In the genomic region with DNA sequence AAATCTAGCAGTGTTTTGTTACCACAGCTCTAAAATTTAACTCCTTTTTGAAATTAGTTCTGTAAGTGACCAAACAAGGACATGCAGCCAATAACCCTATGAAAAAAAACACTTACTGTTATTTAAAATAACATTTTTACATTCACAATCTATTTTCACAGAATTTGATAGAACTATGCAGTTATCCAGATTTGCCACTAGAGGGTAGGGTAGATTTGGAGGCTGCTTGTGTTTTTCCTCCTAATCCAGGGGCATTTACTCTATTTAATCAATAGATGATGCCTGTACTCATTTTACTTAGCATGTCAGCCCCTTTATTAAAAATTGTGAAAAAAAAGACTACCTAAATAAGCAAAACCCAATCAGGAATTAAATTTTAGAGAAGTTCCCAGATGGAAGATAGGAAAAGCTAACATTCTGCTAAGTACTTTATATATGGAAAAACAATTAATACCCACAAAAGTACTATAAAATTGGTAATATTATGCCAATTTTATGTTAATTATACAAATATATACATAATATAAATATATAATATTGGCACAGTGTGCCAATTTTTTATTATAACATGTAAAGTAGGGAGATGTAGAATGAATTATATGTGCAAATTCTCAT, we compare ENCODE assay signal across 9 cellular contexts. TPM values are rescaled to one million over a fixed set of nuclear protein-coding genes. Genes with fewer than 3 reads are reported as not detected.
A peak's percentile ranks its signal among the peaks of the same experiment; 100 is the strongest.
DNase-seq lines count a peak whose midpoint lies in the region; ATAC-seq and TF ChIP-seq lines count a peak whose summit lies in the region.
"Had no signal": no experiment of that assay in that cellular context is flagged by ENCODE, and none has a peak within 500 bp of the region (broad histone marks: within the 10 kb centered on the region; RNA-seq: fewer than 3 reads in every experiment).

No MANE protein-coding gene starts in this region.

- H3K36me3 Mint-ChIP-seq in mesothelial cell of epicardium: no peaks in the 10 kb centered on the region
- H3K36me3 Mint-ChIP-seq: CD8-positive, alpha-beta memory T cell had no signal

- H3K4me1 Mint-ChIP-seq in mesothelial cell of epicardium: no peaks in the 10 kb centered on the region
- H3K4me1 Mint-ChIP-seq: CD8-positive, alpha-beta memory T cell had no signal

- no peak overlapping the region for H3K27ac Mint-ChIP-seq in mesothelial cell of epicardium
- H3K27ac Mint-ChIP-seq: CD8-positive, alpha-beta memory T cell had no signal

- DNase-seq in NCI-H2029 treated with DMSO at 0.1 percent for 48 hours (lab: John Stamatoyannopoulos, UW) (peak; percentile 9), NCI-H2029 (lab: John Stamatoyannopoulos, UW) (no peak), NCI-H345 treated with DMSO at 0.1 percent for 48 hours (lab: John Stamatoyannopoulos, UW; ENCODE audit: unreplicated experiment) (peak; percentile 2), cerebellum (ENCODE audit: low spot score) (peak; percentile 28), mesothelial cell of epicardium (ENCODE audit: low spot score in 2 of 2, unreplicated experiment in 2 of 2) (no peak), midbrain (lab: John Stamatoyannopoulos, UW) (no peak)
- no peak for DNase-seq in activated naive CD4-positive, alpha-beta T cell treated with anti-CD3 and anti-CD28 coated beads, Interleukin-2, amount 50 U/mL, for 16 hours

- H3K27me3 Mint-ChIP-seq in mesothelial cell of epicardium (ENCODE audit: low read depth): peaks cover 7% of the 10 kb centered on the region

- ATAC-seq in GM18867 (IDR thresholded peaks at IDR 0.05; ENCODE audit: unreplicated experiment): no peak

- H3K4me3 Mint-ChIP-seq in mesothelial cell of epicardium: no peak overlapping the region
- H3K4me3 Mint-ChIP-seq: CD8-positive, alpha-beta memory T cell had no signal

- peak; percentile 84 for TF ChIP-seq CTCF in mesothelial cell of epicardium (IDR thresholded peaks at IDR 0.05; ENCODE audit: unreplicated experiment)

- H3K9me3 Mint-ChIP-seq in mesothelial cell of epicardium: peaks cover 9% of the 10 kb centered on the region
- H3K9me3 Mint-ChIP-seq: CD8-positive, alpha-beta memory T cell had no signal

RNA-seq across cellular contexts. Expression of a gene that starts 18.1 kb away (rescaled TPM):
- not detected for total RNA-seq in cerebellum
- total RNA-seq in mesothelial cell of epicardium: not detected in 3 replicates
- total RNA-seq: CD8-positive, alpha-beta memory T cell had no signal

RNA-seq across cellular contexts. Expression of a gene that starts 23.7 kb away (rescaled TPM):
- 0.27 TPM for total RNA-seq in cerebellum
- total RNA-seq in mesothelial cell of epicardium: not detected in 3 replicates
- total RNA-seq: CD8-positive, alpha-beta memory T cell had no signal

Comparison
In these comparisons a context has a peak if more than half of its experiments do, and no peak if none do; other contexts are left out.
1. DNase-seq: peak in NCI-H2029 treated with DMSO at 0.1 percent for 48 hours (single experiment), NCI-H345 treated with DMSO at 0.1 percent for 48 hours (single experiment) and cerebellum (single experiment); none in NCI-H2029 (single experiment), mesothelial cell of epicardium (0 of 2), midbrain (single experiment) and activated naive CD4-positive, alpha-beta T cell treated with anti-CD3 and anti-CD28 coated beads, Interleukin-2, amount 50 U/mL, for 16 hours (single experiment).